ENCODE assay signal across 25 cellular contexts in genomic region chr12:87853448-87854003, GRCh38.
"Had no signal": no experiment of that assay in that cellular context is flagged by ENCODE, and none has a peak within 500 bp of the region (broad histone marks: within the 10 kb centered on the region; RNA-seq: fewer than 3 reads in every experiment).

No MANE protein-coding gene starts in this region.

- H3K9me3 Mint-ChIP-seq: activated naive CD8-positive, alpha-beta T cell treated with anti-CD3 and anti-CD28 coated beads, Interleukin-2, amount 10 ng/mL, durations not matched to agents 7 days and 5 days; central memory CD8-positive, alpha-beta T cell; effector memory CD8-positive, alpha-beta T cell; naive thymus-derived CD4-positive, alpha-beta T cell; T-helper 1 cell treated with Interleukin-12 subunit alpha and Interleukin-12 subunit beta and Interleukin-4 antibody, amounts not matched to agents 30 μg/mL and 1 μg/mL, for 36 hours had no signal

- ATAC-seq: activated T-cell treated with anti-CD3 and anti-CD28 coated beads, Interleukin-2, amount 50 U/mL, for 4 hours; effector memory CD8-positive, alpha-beta T cell; gastrocnemius medialis; left lobe of liver; naive thymus-derived CD4-positive, alpha-beta T cell; stimulated activated naive CD8-positive, alpha-beta T cell treated with anti-CD3 and anti-CD28 coated beads, Interleukin-15, Interleukin-2, amounts not matched to agents 100 U/mL and 50 U/mL, for 24 hours had no signal

- H3K27ac ChIP-seq: breast epithelium, esophagus squamous epithelium, gastrocnemius medialis, neutrophil, ovary, prostate gland, right atrium auricular region, upper lobe of left lung had no signal

- DNase-seq: activated CD4-positive, alpha-beta T cell treated with anti-CD3 and anti-CD28 coated beads for 4 hours; activated CD4-positive, alpha-beta T cell treated with anti-CD3 and anti-CD28 coated beads, Interleukin-2, amount 50 U/mL, for 48 hours; activated CD4-positive, CD25-positive, alpha-beta regulatory T cell; activated CD8-positive, alpha-beta memory T cell treated with anti-CD3 and anti-CD28 coated beads, Interleukin-2, amount 50 U/mL, for 48 hours; activated naive CD4-positive, alpha-beta T cell treated with Interleukin-2 at 50 U/mL for 16 hours; activated naive CD8-positive, alpha-beta T cell treated with anti-CD3 and anti-CD28 coated beads, Interleukin-2, amount 10 ng/mL, durations not matched to agents 7 days and 5 days; activated T-cell treated with anti-CD3 and anti-CD28 coated beads, Interleukin-2, amount 50 U/mL, for 4 hours; amniotic stem cell; effector memory CD8-positive, alpha-beta T cell; esophagus squamous epithelium; gastrocnemius medialis; islet precursor cell; naive thymus-derived CD4-positive, alpha-beta T cell; ovary; stimulated activated CD4-positive, alpha-beta T cell treated with anti-CD3 and anti-CD28 coated beads, Interleukin-4, amount 100 ng/mL, for 4 hours; stimulated activated naive CD8-positive, alpha-beta T cell treated with anti-CD3 and anti-CD28 coated beads, Interleukin-15, Interleukin-2, amounts not matched to agents 100 U/mL and 50 U/mL, for 24 hours; T1000; upper lobe of left lung had no signal

- H3K36me3 Mint-ChIP-seq: activated naive CD8-positive, alpha-beta T cell treated with anti-CD3 and anti-CD28 coated beads, Interleukin-2, amount 10 ng/mL, durations not matched to agents 7 days and 5 days; naive thymus-derived CD4-positive, alpha-beta T cell had no signal

- H3K4me1 Mint-ChIP-seq: activated naive CD8-positive, alpha-beta T cell treated with anti-CD3 and anti-CD28 coated beads, Interleukin-2, amount 10 ng/mL, durations not matched to agents 7 days and 5 days; central memory CD8-positive, alpha-beta T cell; naive thymus-derived CD4-positive, alpha-beta T cell had no signal

- H3K4me3 Mint-ChIP-seq: activated naive CD8-positive, alpha-beta T cell treated with anti-CD3 and anti-CD28 coated beads, Interleukin-2, amount 10 ng/mL, durations not matched to agents 7 days and 5 days; activated T-cell treated with anti-CD3 and anti-CD28 coated beads, Interleukin-2, amount 50 U/mL, for 4 hours; central memory CD8-positive, alpha-beta T cell; effector memory CD8-positive, alpha-beta T cell; naive thymus-derived CD4-positive, alpha-beta T cell; T-helper 1 cell treated with Interleukin-12 subunit alpha and Interleukin-12 subunit beta and Interleukin-4 antibody, amounts not matched to agents 30 μg/mL and 1 μg/mL, for 36 hours had no signal

- H3K27ac Mint-ChIP-seq: activated naive CD8-positive, alpha-beta T cell treated with anti-CD3 and anti-CD28 coated beads, Interleukin-2, amount 10 ng/mL, durations not matched to agents 7 days and 5 days; effector memory CD8-positive, alpha-beta T cell; naive thymus-derived CD4-positive, alpha-beta T cell; T-helper 1 cell treated with Interleukin-12 subunit alpha and Interleukin-12 subunit beta and Interleukin-4 antibody, amounts not matched to agents 30 μg/mL and 1 μg/mL, for 36 hours had no signal

- H3K27me3 Mint-ChIP-seq: activated naive CD8-positive, alpha-beta T cell treated with anti-CD3 and anti-CD28 coated beads, Interleukin-2, amount 10 ng/mL, durations not matched to agents 7 days and 5 days; central memory CD8-positive, alpha-beta T cell; effector memory CD8-positive, alpha-beta T cell had no signal
